Comparison of ENCODE assay signal across 26 cellular contexts in the genomic region with DNA sequence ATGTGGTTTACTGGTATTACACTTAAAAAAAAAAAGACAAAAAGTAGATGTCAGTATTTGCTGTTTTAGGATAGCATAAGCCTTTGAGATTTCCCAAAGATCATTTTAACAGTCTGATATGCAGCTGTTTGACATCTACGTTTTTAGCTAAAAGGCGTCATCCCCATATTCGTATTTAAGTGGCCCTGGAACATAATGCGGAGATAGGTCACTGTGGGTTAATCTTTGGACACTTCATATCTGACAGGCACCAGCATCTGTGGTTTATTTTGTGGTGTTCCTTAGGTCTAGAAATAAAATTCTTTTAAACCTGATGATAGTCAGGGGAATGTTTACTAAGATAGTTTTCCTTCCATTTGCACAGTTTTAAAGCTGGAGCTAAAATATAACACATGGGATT.
"Had no signal": no experiment of that assay in that cellular context is flagged by ENCODE, and none has a peak within 500 bp of the region (broad histone marks: within the 10 kb centered on the region; RNA-seq: fewer than 3 reads in every experiment).

No MANE protein-coding gene starts in this region.

- H3K36me3 ChIP-seq: ascending aorta, lower lobe of right lung, neural progenitor cell, spleen, suprapubic skin, tibial artery, upper lobe of right lung had no signal

- H3K27me3 ChIP-seq: ascending aorta, neural progenitor cell, spleen, suprapubic skin, tibial artery, upper lobe of right lung had no signal

- DNase-seq: activated CD4-positive, alpha-beta T cell treated with anti-CD3 and anti-CD28 coated beads for 36 hours; activated CD4-positive, CD25-positive, alpha-beta regulatory T cell; activated CD8-positive, alpha-beta T cell treated with anti-CD3 and anti-CD28 coated beads, Interleukin-2, amount 10 ng/mL, durations not matched to agents 7 days and 5 days; activated naive CD4-positive, alpha-beta T cell treated with anti-CD3 and anti-CD28 coated beads, Interleukin-2, amount 10 ng/mL, durations not matched to agents 7 days and 5 days; activated naive CD8-positive, alpha-beta T cell treated with anti-CD3 and anti-CD28 coated beads, Interleukin-2, amount 10 ng/mL, durations not matched to agents 7 days and 5 days; activated T-cell treated with anti-CD3 and anti-CD28 coated beads for 4 hours; activated T-cell treated with anti-CD3 and anti-CD28 coated beads, Interleukin-2, amount 50 U/mL, for 72 hours; caudate nucleus; cortex of kidney; effector memory CD8-positive, alpha-beta T cell; foreskin fibroblast; kidney glomerular epithelial cell; lower lobe of right lung; mesenchymal stem cell; naive B cell; right cardiac atrium; spleen; stimulated activated naive CD4-positive, alpha-beta T cell; T-helper 17 cell; tibial artery; upper lobe of right lung had no signal

- H3K9me3 ChIP-seq: ascending aorta, lower lobe of right lung, spleen, suprapubic skin, tibial artery, upper lobe of right lung had no signal

- H3K27ac ChIP-seq: ascending aorta, lower lobe of right lung, neural progenitor cell, spleen, suprapubic skin, tibial artery, upper lobe of right lung had no signal

- H3K9me3 Mint-ChIP-seq: activated naive CD4-positive, alpha-beta T cell treated with anti-CD3 and anti-CD28 coated beads, Interleukin-2, amount 10 ng/mL, durations not matched to agents 7 days and 5 days; activated naive CD8-positive, alpha-beta T cell treated with anti-CD3 and anti-CD28 coated beads, Interleukin-2, amount 10 ng/mL, durations not matched to agents 7 days and 5 days; activated T-cell treated with anti-CD3 and anti-CD28 coated beads, Interleukin-2, amount 50 U/mL, for 72 hours; naive B cell; neural progenitor cell had no signal

- H3K4me3 ChIP-seq: ascending aorta, lower lobe of right lung, neural progenitor cell, spleen, suprapubic skin, tibial artery, upper lobe of right lung had no signal

- H3K36me3 Mint-ChIP-seq: activated naive CD4-positive, alpha-beta T cell treated with anti-CD3 and anti-CD28 coated beads, Interleukin-2, amount 10 ng/mL, durations not matched to agents 7 days and 5 days; activated naive CD8-positive, alpha-beta T cell treated with anti-CD3 and anti-CD28 coated beads, Interleukin-2, amount 10 ng/mL, durations not matched to agents 7 days and 5 days; naive B cell had no signal

- H3K27me3 Mint-ChIP-seq: activated naive CD4-positive, alpha-beta T cell treated with anti-CD3 and anti-CD28 coated beads, Interleukin-2, amount 10 ng/mL, durations not matched to agents 7 days and 5 days; effector memory CD8-positive, alpha-beta T cell; naive B cell had no signal

- ATAC-seq: activated CD4-positive, alpha-beta T cell treated with anti-CD3 and anti-CD28 coated beads for 36 hours; activated CD8-positive, alpha-beta T cell treated with anti-CD3 and anti-CD28 coated beads, Interleukin-2, amount 10 ng/mL, durations not matched to agents 7 days and 5 days; effector memory CD8-positive, alpha-beta T cell; esophagus mucosa; left lobe of liver; lower lobe of right lung; right cardiac atrium; T-helper 17 cell; upper lobe of right lung had no signal

- H3K4me1 ChIP-seq: lower lobe of right lung, spleen, suprapubic skin, tibial artery, upper lobe of right lung had no signal

- H3K4me3 Mint-ChIP-seq: activated CD4-positive, alpha-beta T cell treated with anti-CD3 and anti-CD28 coated beads for 36 hours; activated CD8-positive, alpha-beta T cell treated with anti-CD3 and anti-CD28 coated beads, Interleukin-2, amount 10 ng/mL, durations not matched to agents 7 days and 5 days; activated naive CD4-positive, alpha-beta T cell treated with anti-CD3 and anti-CD28 coated beads, Interleukin-2, amount 10 ng/mL, durations not matched to agents 7 days and 5 days; activated naive CD8-positive, alpha-beta T cell treated with anti-CD3 and anti-CD28 coated beads, Interleukin-2, amount 10 ng/mL, durations not matched to agents 7 days and 5 days; activated T-cell treated with anti-CD3 and anti-CD28 coated beads, Interleukin-2, amount 50 U/mL, for 72 hours; effector memory CD8-positive, alpha-beta T cell; naive B cell; neural progenitor cell; T-helper 17 cell had no signal

- H3K4me1 Mint-ChIP-seq: activated CD4-positive, alpha-beta T cell treated with anti-CD3 and anti-CD28 coated beads for 36 hours; activated naive CD4-positive, alpha-beta T cell treated with anti-CD3 and anti-CD28 coated beads, Interleukin-2, amount 10 ng/mL, durations not matched to agents 7 days and 5 days; activated naive CD8-positive, alpha-beta T cell treated with anti-CD3 and anti-CD28 coated beads, Interleukin-2, amount 10 ng/mL, durations not matched to agents 7 days and 5 days; naive B cell; T-helper 17 cell had no signal

- H3K4me2 ChIP-seq: neural progenitor cell had no signal

- H3K27ac Mint-ChIP-seq: activated CD4-positive, alpha-beta T cell treated with anti-CD3 and anti-CD28 coated beads for 36 hours; activated CD8-positive, alpha-beta T cell treated with anti-CD3 and anti-CD28 coated beads, Interleukin-2, amount 10 ng/mL, durations not matched to agents 7 days and 5 days; activated naive CD4-positive, alpha-beta T cell treated with anti-CD3 and anti-CD28 coated beads, Interleukin-2, amount 10 ng/mL, durations not matched to agents 7 days and 5 days; activated naive CD8-positive, alpha-beta T cell treated with anti-CD3 and anti-CD28 coated beads, Interleukin-2, amount 10 ng/mL, durations not matched to agents 7 days and 5 days; activated T-cell treated with anti-CD3 and anti-CD28 coated beads, Interleukin-2, amount 50 U/mL, for 72 hours; effector memory CD8-positive, alpha-beta T cell; naive B cell; neural progenitor cell; T-helper 17 cell had no signal

- H3K9ac ChIP-seq: neural progenitor cell had no signal
